ENCODE assay signal across 3 cellular contexts in genomic region chr13:91586609-91587008, GRCh38.
A peak's percentile ranks its signal among the peaks of the same experiment; 100 is the strongest.
TF ChIP-seq lines count a peak whose summit lies in the region.

No MANE protein-coding gene starts in this region.

TF ChIP-seq in HepG2, 621 proteins besides CTCF, POLR2A, EP300 and RAD21:
- TF ChIP-seq CEBPB (IDR thresholded peaks at IDR 0.05; ENCODE audit: borderline replicate concordance, low read depth, low read length) (0 out of 2 replicates have a peak, but pooled peaks have one; percentile 22), ZNF235 (CRISPR knock-in tag; IDR thresholded peaks at IDR 0.05; ENCODE audit: borderline replicate concordance) (no peak)

TF ChIP-seq in IMR-90, 13 proteins besides CTCF, POLR2A, EP300 and RAD21:
- TF ChIP-seq CEBPB (IDR thresholded peaks at IDR 0.05; ENCODE audit: low read depth, low read length) = peak; percentile 45
- TF ChIP-seq MXI1 (IDR thresholded peaks at IDR 0.05; ENCODE audit: borderline replicate concordance, low read depth, low read length) = no peak

TF ChIP-seq in K562, 482 proteins besides CTCF, POLR2A, EP300 and RAD21:
- TF ChIP-seq CEBPB (tag; IDR thresholded peaks at IDR 0.05) (peak; percentile 90), CEBPG (CRISPR knock-in tag; IDR thresholded peaks at IDR 0.05) (no peak), CEBPG (tag; conservative IDR thresholded peaks at IDR 0.05 in 1 of 2, IDR thresholded peaks at IDR 0.05 in 1 of 2) (peak; percentile 49 to 95; a peak in 3 of 4 replicates), BCOR (IDR thresholded peaks at IDR 0.05) (no peak), HDAC8 (tag; IDR thresholded peaks at IDR 0.05) (no peak)
